8 cellular contexts compared by ENCODE assay signal in genomic region chr13:26698392-26699196, GRCh38.
DNase-seq lines count a peak whose midpoint lies in the region; ATAC-seq, FAIRE-seq and TF ChIP-seq lines count a peak whose summit lies in the region.

No MANE protein-coding gene starts in this region.

- H3K36me3 ChIP-seq in Loucy (ENCODE audit: insufficient read depth, low read length) (no peaks in the 10 kb centered on the region), SJSA1 (no peaks in the 10 kb centered on the region), pancreas (no peaks in the 10 kb centered on the region), tibial artery (no peaks in the 10 kb centered on the region)

- intact Hi-C loops in pancreas (cut with DNase I) = loop anchor here in 2 of 3 donors (5.0 to 10.0 kb wide), 5 partner anchors 211 to 1124 kb away; no protein-coding TSS in a partner anchor
- intact Hi-C loops in tibial artery (cut with DNase I; ENCODE audit: low total_unique reads) = loop anchor here (2.0 to 5.0 kb wide), 3 partner anchors 141 to 514 kb away; partner anchors contain the start of gene WASF3

- FAIRE-seq in A204.1 (lab: Jason Lieb, UNC) (peak; percentile 90), pancreas (lab: Jason Lieb, UNC) (peak; percentile 43)

- H3K9me2 ChIP-seq in Loucy (replicated peaks; ENCODE audit: low read depth, low read length) = no peaks in the 10 kb centered on the region

- no peaks in the 10 kb centered on the region for H3K27me3 ChIP-seq in Loucy (ENCODE audit: insufficient read depth, low read length, poor library complexity, severe bottlenecking)
- peaks cover 6% of the 10 kb centered on the region for H3K27me3 ChIP-seq in SJSA1 (replicated peaks)
- no peaks in the 10 kb centered on the region for H3K27me3 ChIP-seq in pancreas
- H3K27me3 ChIP-seq in tibial artery = no peaks in the 10 kb centered on the region

- TF ChIP-seq CTCF in Loucy (conservative IDR thresholded peaks at IDR 0.05; ENCODE audit: low read length) = peak; percentile 97
- peak; percentile 96 to 98 (median 97) for TF ChIP-seq CTCF in pancreas (IDR thresholded peaks at IDR 0.05)
- peak; percentile 94 to 95 for TF ChIP-seq CTCF in tibial artery (IDR thresholded peaks at IDR 0.05)

- DNase-seq in SJSA1 (ENCODE audit: low read depth in 1 of 2, low spot score in 2 of 2) = peak; percentile 38 to 47
- peak; percentile 74 to 81 (median 77) for DNase-seq in activated naive CD4-positive, alpha-beta T cell (lab: John Stamatoyannopoulos, UW)
- DNase-seq in globus pallidus (ENCODE audit: low spot score) = peak; percentile 81
- peak; percentile 52 to 94 (median 80) for DNase-seq in pancreas
- DNase-seq in tibial artery = peak; percentile 81 to 90

- no peaks in the 10 kb centered on the region for H3K79me2 ChIP-seq in Loucy (ENCODE audit: insufficient read depth, low read length)

- H3K9me3 ChIP-seq in Loucy (ENCODE audit: insufficient read depth, low read depth, low read length) (no peaks in the 10 kb centered on the region), SJSA1 (replicated peaks) (no peaks in the 10 kb centered on the region), pancreas (no peaks in the 10 kb centered on the region), tibial artery (no peaks in the 10 kb centered on the region)

- H3K27ac ChIP-seq in SJSA1 = no peak overlapping the region
- H3K27ac ChIP-seq in pancreas = no peak overlapping the region
- no peak overlapping the region for H3K27ac ChIP-seq in tibial artery

- peak overlapping the region; percentile 62 for H3K4me2 ChIP-seq in Loucy (ENCODE audit: low read depth, low read length, poor library complexity, severe bottlenecking)

- no peaks in the 10 kb centered on the region for H3F3A ChIP-seq in Loucy (ENCODE audit: low read depth)

- 19 to 24% methylated on average over 29 of the region's 29 CpGs for WGBS in pancreas, 2 donors

- H3K4me1 ChIP-seq in Loucy (ENCODE audit: insufficient read depth, low read length, poor library complexity, severe bottlenecking) (peaks cover 5% of the 10 kb centered on the region), SJSA1 (replicated peaks) (no peaks in the 10 kb centered on the region), pancreas (peaks cover 0 to 3% (median 0%) of the 10 kb centered on the region in 3 donors), tibial artery (peaks cover 0 to 5% (median 0%) of the 10 kb centered on the region in 4 donors)

- ATAC-seq in GM18502 (IDR thresholded peaks at IDR 0.05; ENCODE audit: poor library complexity, unreplicated experiment) (peak; percentile 65), pancreas (peak; percentile 94 to 100 (median 96))

- no peak overlapping the region for H3K9ac ChIP-seq in Loucy (ENCODE audit: low read depth, low read length, poor library complexity, severe bottlenecking)

- no peaks in the 10 kb centered on the region for H4K20me1 ChIP-seq in Loucy (ENCODE audit: insufficient read depth, low read length, poor library complexity, severe bottlenecking)

- H3K4me3 ChIP-seq in Loucy (ENCODE audit: low read length, poor library complexity, severe bottlenecking) = peak overlapping the region; percentile 46
- no peak overlapping the region for H3K4me3 ChIP-seq in SJSA1
- H3K4me3 ChIP-seq in pancreas = no peak overlapping the region
- peak overlapping the region in 1 of 2 donors; percentile 19 for H3K4me3 ChIP-seq in tibial artery

- H2AFZ ChIP-seq in Loucy (ENCODE audit: low read length) = peak overlapping the region; percentile 85
